In genomic region chr12:72017054-72017651, GRCh38 we compare ENCODE assay signal across 1 cellular context.
TF ChIP-seq lines count a peak whose summit lies in the region.

No MANE protein-coding gene starts in this region.

TF ChIP-seq in HEK293, 187 proteins besides CTCF, POLR2A, EP300 and RAD21 (continued from another document):
- no peak for TF ChIP-seq EGR2 (tag by site-specific recombination; IDR thresholded peaks at IDR 0.05; ENCODE audit: low read depth)
